In the genomic region with DNA sequence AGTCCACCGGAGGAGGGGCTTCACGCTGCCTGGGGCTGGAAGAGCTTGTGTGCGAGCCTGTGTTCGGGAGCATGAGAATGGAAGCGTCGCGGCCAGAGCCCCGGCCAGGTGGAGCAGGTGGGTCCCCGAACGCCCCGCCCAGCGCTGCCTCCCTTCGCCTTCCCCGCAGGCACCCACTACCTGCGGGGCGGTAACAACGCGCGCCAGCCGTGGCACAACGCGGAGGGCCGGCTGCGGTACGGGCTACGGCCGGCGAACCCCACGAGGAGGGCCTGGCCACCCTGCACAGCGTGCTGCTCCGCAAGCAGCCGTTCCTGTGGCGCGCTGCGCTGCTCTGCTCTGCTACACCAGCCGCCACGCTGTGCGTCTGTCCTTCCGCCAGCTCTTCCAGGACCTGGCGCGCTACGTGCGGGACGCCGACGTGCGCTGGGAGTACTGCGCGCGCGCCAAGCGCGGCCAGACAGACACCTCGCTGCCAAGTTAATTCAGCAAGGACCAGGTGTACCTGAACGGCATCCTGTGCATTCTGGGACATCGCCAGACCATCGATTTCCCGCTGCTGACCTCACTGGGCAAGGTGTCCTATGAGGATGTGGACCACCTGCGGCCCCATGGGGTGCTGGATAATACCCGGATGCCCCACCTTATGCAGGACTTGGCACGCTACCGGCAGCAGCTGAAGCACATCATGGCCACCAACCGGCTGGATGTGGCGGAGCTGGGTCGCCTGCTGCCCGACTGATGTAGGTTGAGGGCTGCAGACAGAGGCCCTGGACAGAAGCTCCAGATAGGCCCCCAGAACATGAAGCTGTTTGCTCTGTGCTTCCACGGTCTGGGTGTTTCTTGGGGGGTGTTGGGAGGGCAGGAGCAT, we compare ENCODE assay signal across 1 cellular context.
TF ChIP-seq lines count a peak whose summit lies in the region.

No MANE protein-coding gene starts in this region.

TF ChIP-seq in GM12878, 131 proteins besides CTCF, POLR2A, EP300 and RAD21 (continued from another document):
- no peak for TF ChIP-seq CHD2 (IDR thresholded peaks at IDR 0.05; ENCODE audit: borderline replicate concordance, low read depth, low read length)
- TF ChIP-seq SMAD1 (IDR thresholded peaks at IDR 0.05; ENCODE audit: low read depth, partially characterized antibody) = no peak
- TF ChIP-seq SIN3A (IDR thresholded peaks at IDR 0.05; ENCODE audit: low read depth, low read length) = no peak
- TF ChIP-seq, protein P1, sequence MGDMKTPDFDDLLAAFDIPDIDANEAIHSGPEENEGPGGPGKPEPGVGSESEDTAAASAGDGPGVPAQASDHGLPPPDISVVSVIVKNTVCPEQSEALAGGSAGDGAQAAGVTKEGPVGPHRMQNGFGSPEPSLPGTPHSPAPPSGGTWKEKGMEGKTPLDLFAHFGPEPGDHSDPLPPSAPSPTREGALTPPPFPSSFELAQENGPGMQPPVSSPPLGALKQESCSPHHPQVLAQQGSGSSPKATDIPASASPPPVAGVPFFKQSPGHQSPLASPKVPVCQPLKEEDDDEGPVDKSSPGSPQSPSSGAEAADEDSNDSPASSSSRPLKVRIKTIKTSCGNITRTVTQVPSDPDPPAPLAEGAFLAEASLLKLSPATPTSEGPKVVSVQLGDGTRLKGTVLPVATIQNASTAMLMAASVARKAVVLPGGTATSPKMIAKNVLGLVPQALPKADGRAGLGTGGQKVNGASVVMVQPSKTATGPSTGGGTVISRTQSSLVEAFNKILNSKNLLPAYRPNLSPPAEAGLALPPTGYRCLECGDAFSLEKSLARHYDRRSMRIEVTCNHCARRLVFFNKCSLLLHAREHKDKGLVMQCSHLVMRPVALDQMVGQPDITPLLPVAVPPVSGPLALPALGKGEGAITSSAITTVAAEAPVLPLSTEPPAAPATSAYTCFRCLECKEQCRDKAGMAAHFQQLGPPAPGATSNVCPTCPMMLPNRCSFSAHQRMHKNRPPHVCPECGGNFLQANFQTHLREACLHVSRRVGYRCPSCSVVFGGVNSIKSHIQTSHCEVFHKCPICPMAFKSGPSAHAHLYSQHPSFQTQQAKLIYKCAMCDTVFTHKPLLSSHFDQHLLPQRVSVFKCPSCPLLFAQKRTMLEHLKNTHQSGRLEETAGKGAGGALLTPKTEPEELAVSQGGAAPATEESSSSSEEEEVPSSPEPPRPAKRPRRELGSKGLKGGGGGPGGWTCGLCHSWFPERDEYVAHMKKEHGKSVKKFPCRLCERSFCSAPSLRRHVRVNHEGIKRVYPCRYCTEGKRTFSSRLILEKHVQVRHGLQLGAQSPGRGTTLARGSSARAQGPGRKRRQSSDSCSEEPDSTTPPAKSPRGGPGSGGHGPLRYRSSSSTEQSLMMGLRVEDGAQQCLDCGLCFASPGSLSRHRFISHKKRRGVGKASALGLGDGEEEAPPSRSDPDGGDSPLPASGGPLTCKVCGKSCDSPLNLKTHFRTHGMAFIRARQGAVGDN (IDR thresholded peaks at IDR 0.05) = no peak
- TF ChIP-seq MYC (IDR thresholded peaks at IDR 0.05; ENCODE audit: insufficient read depth, insufficient read length, insufficient replicate concordance, low read length, severe bottlenecking) = no peak
- TF ChIP-seq SUPT20H (IDR thresholded peaks at IDR 0.05; ENCODE audit: borderline replicate concordance, control insufficient read depth, low read depth, low read length) = no peak
- TF ChIP-seq YY1 (IDR thresholded peaks at IDR 0.05; ENCODE audit: low read depth, low read length) = no peak
- no peak for TF ChIP-seq TAF1 (IDR thresholded peaks at IDR 0.05; ENCODE audit: borderline replicate concordance, low read depth, low read length)
- no peak for TF ChIP-seq POLR2AphosphoS5 (IDR thresholded peaks at IDR 0.05; ENCODE audit: low read length)
- TF ChIP-seq EZH2 (IDR thresholded peaks at IDR 0.05; ENCODE audit: borderline replicate concordance, control insufficient read depth, low read depth, low read length) = no peak
TF ChIP-seq in GM12878: peak in this region for 0.
